In the genomic region with DNA sequence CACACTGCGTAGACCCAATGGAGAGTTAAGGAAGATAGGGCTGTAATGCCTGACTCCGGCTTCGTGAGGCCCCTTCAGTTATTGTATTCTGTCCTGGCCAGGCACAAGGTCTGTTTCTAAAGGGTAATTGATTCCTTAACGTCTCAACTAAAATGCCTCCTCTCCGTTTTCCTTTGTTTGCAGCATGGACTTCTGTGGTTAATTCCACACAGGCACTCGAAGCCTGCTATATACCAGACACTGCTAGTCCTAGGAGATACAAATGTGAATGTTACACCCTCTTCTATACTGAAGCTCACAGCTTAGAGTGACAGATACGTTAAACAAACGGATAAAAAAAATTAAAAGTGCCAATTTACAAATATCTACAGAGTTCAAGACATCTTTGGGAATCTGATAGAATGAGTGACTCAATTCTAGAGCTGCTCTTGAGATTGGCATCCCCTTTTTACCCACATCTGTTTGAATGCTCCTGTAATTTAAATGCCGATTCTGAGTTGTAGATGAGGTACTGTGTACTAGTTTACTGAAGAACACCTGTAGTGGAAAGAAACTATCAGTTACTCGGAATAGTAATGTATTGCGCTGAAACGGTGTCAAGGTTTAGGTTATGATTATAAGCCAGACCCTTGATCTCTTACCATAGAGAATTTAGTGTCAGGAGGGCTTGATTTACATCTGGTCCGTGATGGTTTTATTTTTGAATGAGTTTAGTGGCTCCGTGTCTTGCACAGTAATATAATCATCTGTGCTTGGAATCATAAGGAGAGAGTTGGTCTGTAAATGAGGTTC, we compare ENCODE assay signal across 8 cellular contexts.
DNase-seq lines count a peak whose midpoint lies in the region; ATAC-seq, FAIRE-seq and TF ChIP-seq lines count a peak whose summit lies in the region.

No MANE protein-coding gene starts in this region.

- peak overlapping the region; percentile 84 for H3K27ac ChIP-seq in epithelial cell of prostate
- H3K27ac ChIP-seq in parathyroid adenoma: peak overlapping the region; percentile 82

- H3K4me1 ChIP-seq in parathyroid adenoma: peaks cover 7% of the 10 kb centered on the region

- H3K9me3 ChIP-seq in parathyroid adenoma (ENCODE audit: control insufficient read depth, low read length): no peaks in the 10 kb centered on the region

- H3K36me3 ChIP-seq in parathyroid adenoma (ENCODE audit: control insufficient read depth, insufficient read depth, low read length): no peaks in the 10 kb centered on the region

- FAIRE-seq in RCC 7860 (lab: Jason Lieb, UNC): no peak

- TF ChIP-seq CTCF in AG10803 (conservative IDR thresholded peaks at IDR 0.05; ENCODE audit: low read length): no peak
- TF ChIP-seq CTCF in parathyroid adenoma (IDR thresholded peaks at IDR 0.05): no peak

- peak overlapping the region; percentile 99 for H3K4me3 ChIP-seq in AG10803 (ENCODE audit: low read length)
- H3K4me3 ChIP-seq in parathyroid adenoma (ENCODE audit: low read depth, low read length): peak overlapping the region; percentile 85

- peak; percentile 13 for DNase-seq in AG10803 (ENCODE audit: low read depth)
- peak; percentile 3 for DNase-seq in RCC 7860 (ENCODE audit: low spot score)
- DNase-seq in epithelial cell of prostate (ENCODE audit: low read depth, low spot score): no peak
- DNase-seq in NCI-H2081 (lab: John Stamatoyannopoulos, UW): no peak
- DNase-seq in activated CD8-positive, alpha-beta memory T cell treated with anti-CD3 and anti-CD28 coated beads, Interleukin-2, amount 50 U/mL, for 4 hours: no peak

- H3K9ac ChIP-seq in parathyroid adenoma: peak overlapping the region; percentile 73

- peak overlapping the region; percentile 85 for H3K4me2 ChIP-seq in parathyroid adenoma (ENCODE audit: low read length)

- ATAC-seq in GM21367 (IDR thresholded peaks at IDR 0.05; ENCODE audit: unreplicated experiment) (peak; percentile 7), GM18861 (IDR thresholded peaks at IDR 0.05; ENCODE audit: unreplicated experiment) (no peak)

- no peaks in the 10 kb centered on the region for H3K27me3 ChIP-seq in parathyroid adenoma (ENCODE audit: control insufficient read depth, insufficient read depth, low read length)

- H2AFZ ChIP-seq in parathyroid adenoma: peak overlapping the region; percentile 91

- peaks cover 35% of the 10 kb centered on the region for H3K79me2 ChIP-seq in parathyroid adenoma

Comparison
In these comparisons a context has a peak if more than half of its experiments do, and no peak if none do; other contexts are left out.
1. DNase-seq: peak in AG10803 (single experiment) and RCC 7860 (single experiment); none in epithelial cell of prostate (single experiment), NCI-H2081 (0 of 2) and activated CD8-positive, alpha-beta memory T cell treated with anti-CD3 and anti-CD28 coated beads, Interleukin-2, amount 50 U/mL, for 4 hours (single experiment).